ENCODE assay signal across 1 cellular context in the genomic region with DNA sequence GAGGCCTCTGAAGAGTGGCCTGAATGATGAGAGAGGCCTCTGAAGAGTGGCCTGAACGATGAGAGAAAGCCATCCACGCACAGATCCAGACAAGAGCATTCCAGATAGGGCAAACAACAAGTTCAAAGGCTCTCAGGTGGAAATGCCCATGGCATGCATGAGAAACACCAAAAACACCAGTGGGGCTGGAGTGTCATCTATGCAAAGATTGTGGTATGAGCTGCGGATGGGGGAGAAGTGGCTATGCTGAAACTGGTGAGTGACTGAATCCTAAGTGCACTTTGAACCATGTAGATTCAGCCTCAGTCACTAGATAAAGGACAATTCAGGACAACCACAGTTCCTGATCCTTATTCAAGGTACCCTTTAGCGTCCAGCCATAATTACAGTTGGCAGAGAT.
TF ChIP-seq lines count a peak whose summit lies in the region.

No MANE protein-coding gene starts in this region.

TF ChIP-seq in GM12878, 131 proteins besides CTCF, POLR2A, EP300 and RAD21 (continued from another document):
- TF ChIP-seq GATAD2B (conservative IDR thresholded peaks at IDR 0.05; ENCODE audit: low read depth) = 0 out of 2 replicates have a peak, but pooled peaks have one; percentile 23
- TF ChIP-seq, protein P1, sequence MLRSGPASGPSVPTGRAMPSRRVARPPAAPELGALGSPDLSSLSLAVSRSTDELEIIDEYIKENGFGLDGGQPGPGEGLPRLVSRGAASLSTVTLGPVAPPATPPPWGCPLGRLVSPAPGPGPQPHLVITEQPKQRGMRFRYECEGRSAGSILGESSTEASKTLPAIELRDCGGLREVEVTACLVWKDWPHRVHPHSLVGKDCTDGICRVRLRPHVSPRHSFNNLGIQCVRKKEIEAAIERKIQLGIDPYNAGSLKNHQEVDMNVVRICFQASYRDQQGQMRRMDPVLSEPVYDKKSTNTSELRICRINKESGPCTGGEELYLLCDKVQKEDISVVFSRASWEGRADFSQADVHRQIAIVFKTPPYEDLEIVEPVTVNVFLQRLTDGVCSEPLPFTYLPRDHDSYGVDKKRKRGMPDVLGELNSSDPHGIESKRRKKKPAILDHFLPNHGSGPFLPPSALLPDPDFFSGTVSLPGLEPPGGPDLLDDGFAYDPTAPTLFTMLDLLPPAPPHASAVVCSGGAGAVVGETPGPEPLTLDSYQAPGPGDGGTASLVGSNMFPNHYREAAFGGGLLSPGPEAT (IDR thresholded peaks at IDR 0.05; ENCODE audit: low read depth) = peak; percentile 43; the same call in 1 of the 2 replicates
- TF ChIP-seq RUNX3 (IDR thresholded peaks at IDR 0.05; ENCODE audit: low read length) = peak; percentile 64
- TF ChIP-seq POU2F2 (IDR thresholded peaks at IDR 0.05; ENCODE audit: borderline replicate concordance, low read depth, low read length) = peak; percentile 97; the same call in 2 of the 3 replicates
- 0 out of 2 replicates have a peak, but pooled peaks have one; percentile 30 for TF ChIP-seq NR2F1 (conservative IDR thresholded peaks at IDR 0.05)
